16 cellular contexts compared by ENCODE assay signal in genomic region chr10:12615296-12616220, GRCh38.
DNase-seq lines count a peak whose midpoint lies in the region; ATAC-seq, FAIRE-seq and TF ChIP-seq lines count a peak whose summit lies in the region.
"Had no signal": no experiment of that assay in that cellular context is flagged by ENCODE, and none has a peak within 500 bp of the region (broad histone marks: within the 10 kb centered on the region; RNA-seq: fewer than 3 reads in every experiment).

No MANE protein-coding gene starts in this region.

- FAIRE-seq in GM12878 (lab: Jason Lieb, UNC), result no peak
- peak; percentile 96 for FAIRE-seq in urothelium cell line (lab: Jason Lieb, UNC)
- FAIRE-seq: A549 had no signal

- H3K27ac ChIP-seq in HEK293 (ENCODE audit: extremely low read depth, low read depth, low read length) (no peak overlapping the region), GM12878 (ENCODE audit: control insufficient read depth, insufficient read depth) (no peak overlapping the region), iPS DF 6.9 (ENCODE audit: low read length) (peak overlapping the region; percentile 31), hepatocyte (no peak overlapping the region)
- H3K27ac ChIP-seq: A549, C4-2B, KMS-11 had no signal

- H3K9me3 ChIP-seq in HEK293 (ENCODE audit: control insufficient read depth, insufficient read depth, low read depth, low read length) (no peaks in the 10 kb centered on the region), GM12878 (replicated peaks; ENCODE audit: control insufficient read depth, insufficient read depth, low read length) (no peaks in the 10 kb centered on the region; the same call in 2 of the 3 replicates), iPS DF 6.9 (ENCODE audit: control insufficient read depth, insufficient read depth, low read length) (no peaks in the 10 kb centered on the region), hepatocyte (ENCODE audit: low read depth) (no peaks in the 10 kb centered on the region)
- H3K9me3 ChIP-seq: A549, BE2C, HAP-1 had no signal

- intact Hi-C loops in GM12878 (cut with micrococcal nuclease; ENCODE audit: unreplicated experiment), result no loop called here

- BruUV-seq in GM12878 (replicated peaks; lab: Mats Ljungman, UMichigan), result TSS peak; percentile 18

- in situ Hi-C loops in GM12878 (cut with MboI), result no loop called here

- no peak for TF ChIP-seq POLR2A in GM12878 (IDR thresholded peaks at IDR 0.05; ENCODE audit: low read depth, low read length)

- H3K9ac ChIP-seq in GM12878 (ENCODE audit: control insufficient read depth, insufficient read depth, low read length), result no peak overlapping the region
- H3K9ac ChIP-seq: KMS-11 had no signal

- WGBS in GM12878 (ENCODE audit: insufficient coverage, insufficient replicate concordance, low lambda C conversion rate, missing lambda C conversion rate), result 91% methylated on average over 17 of the region's 17 CpGs
- over 99% methylated on average over 15 of the region's 17 CpGs for WGBS in iPS DF 6.9 (ENCODE audit: insufficient coverage, insufficient read length)
- 97% methylated on average over 17 of the region's 17 CpGs for WGBS in hepatocyte (ENCODE audit: low lambda C conversion rate, missing lambda C conversion rate)

- H3K4me2 ChIP-seq in GM12878 (ENCODE audit: control insufficient read depth, insufficient read depth), result no peak overlapping the region
- no peak overlapping the region for H3K4me2 ChIP-seq in hepatocyte
- H3K4me2 ChIP-seq: A549, KMS-11 had no signal

- no peaks in the 10 kb centered on the region for H3K4me1 ChIP-seq in HEK293 (ENCODE audit: control insufficient read depth, insufficient read depth, low read length)
- H3K4me1 ChIP-seq in GM12878 (ENCODE audit: control insufficient read depth, insufficient read depth, low read length), result peaks cover 3% of the 10 kb centered on the region; the same call in 1 of the 2 replicates
- H3K4me1 ChIP-seq in iPS DF 6.9 (ENCODE audit: control insufficient read depth, insufficient read depth, low read length), result no peaks in the 10 kb centered on the region
- H3K4me1 ChIP-seq in hepatocyte (ENCODE audit: insufficient read depth), result peaks cover 5% of the 10 kb centered on the region
- H3K4me1 ChIP-seq: HAP-1 had no signal

- RAD21 ChIA-PET in GM12878 (lab: Charles Lee; ENCODE audit: unreplicated experiment), result interaction anchor here (0.6 to 2.5 kb wide), 2 partner anchors 41 to 310 kb away, joined by 5 to 7 read pairs; no protein-coding TSS in a partner anchor

- no peaks in the 10 kb centered on the region for H3K9me2 ChIP-seq in hepatocyte (replicated peaks; ENCODE audit: insufficient read depth)

- TF ChIP-seq EP300 in GM12878 (IDR thresholded peaks at IDR 0.05; ENCODE audit: borderline replicate concordance in 1 of 2, control insufficient read depth in 1 of 2, low read depth in 2 of 2, low read length in 2 of 2), result no peak

- H2AFZ ChIP-seq in GM12878 (ENCODE audit: control insufficient read depth, low read depth, low read length), result no peak overlapping the region
- H2AFZ ChIP-seq in hepatocyte, result no peak overlapping the region

- H3K27me3 ChIP-seq in GM12878 (replicated peaks in 1 of 2; ENCODE audit: control insufficient read depth in 2 of 2, insufficient read depth in 2 of 2, low read length in 1 of 2) (no peaks in the 10 kb centered on the region), iPS DF 6.9 (ENCODE audit: control insufficient read depth, insufficient read depth, low read length) (peaks cover 2% of the 10 kb centered on the region; the same call in 1 of the 2 replicates), hepatocyte (no peaks in the 10 kb centered on the region)
- H3K27me3 ChIP-seq: BE2C had no signal

- H3K4me3 ChIP-seq in HEK293 (ENCODE audit: low read depth, low read length) (no peak overlapping the region), GM12878 (no peak overlapping the region), iPS DF 6.9 (ENCODE audit: low read length) (no peak overlapping the region), hepatocyte (no peak overlapping the region)
- H3K4me3 ChIP-seq: A549, HAP-1 had no signal

- POLR2A ChIA-PET in HEK293 (lab: Yijun Ruan, JAX) (no interaction called here), GM12878 (lab: Charles Lee) (no interaction called here)

- H4K20me1 ChIP-seq in GM12878 (ENCODE audit: control insufficient read depth, insufficient read depth), result no peaks in the 10 kb centered on the region
- H4K20me1 ChIP-seq in hepatocyte (ENCODE audit: insufficient read depth, poor library complexity, severe bottlenecking), result no peaks in the 10 kb centered on the region

- H3K79me2 ChIP-seq in GM12878 (ENCODE audit: control insufficient read depth, insufficient read depth, low read length) (no peaks in the 10 kb centered on the region; the same call in 1 of the 2 replicates), hepatocyte (no peaks in the 10 kb centered on the region)

- ATAC-seq in GM12878, result no peak
- ATAC-seq: A549 had no signal

- TF ChIP-seq RAD21 in GM12878 (IDR thresholded peaks at IDR 0.05; ENCODE audit: insufficient read depth, low read depth, low read length), result no peak

- CTCF ChIA-PET in HEK293 (lab: Yijun Ruan, JAX) (interaction anchor here (0.6 kb wide), 1 partner anchor 211 kb away, joined by 4 read pairs; no protein-coding TSS in a partner anchor), GM12878 (lab: Yijun Ruan, JAX) (interaction anchor here (1.0 kb wide), 1 partner anchor 41 kb away, joined by 3 read pairs; no protein-coding TSS in a partner anchor)

- DNase-seq in GM12878 (ENCODE audit: low read depth, low spot score) (no peak), iPS DF 6.9 (ENCODE audit: low read depth, low spot score) (no peak), urothelium cell line (ENCODE audit: low spot score) (no peak), hepatocyte (ENCODE audit: low spot score) (no peak), NOMO-1 treated with DMSO at 0.1 percent for 48 hours (lab: John Stamatoyannopoulos, UW; ENCODE audit: unreplicated experiment) (no peak), NCI-H187 treated with DMSO at 0.1 percent for 48 hours (lab: John Stamatoyannopoulos, UW) (no peak)
- DNase-seq: BE2C; CD4-positive, alpha-beta memory T cell; DND-41; GF-D8; GOT3 had no signal

- TF ChIP-seq CTCF in HEK293 (tag by site-specific recombination; IDR thresholded peaks at IDR 0.05), result no peak
- TF ChIP-seq CTCF in GM12878 (IDR thresholded peaks at IDR 0.05 in 2 of 3, conservative IDR thresholded peaks at IDR 0.05 in 1 of 3; ENCODE audit: control insufficient read depth in 2 of 3, extremely low read depth in 1 of 3, insufficient read depth in 1 of 3, low read depth in 3 of 3, low read length in 3 of 3), result no peak
- no peak for TF ChIP-seq CTCF in hepatocyte (IDR thresholded peaks at IDR 0.05; ENCODE audit: poor library complexity)

- no peaks in the 10 kb centered on the region for H3K36me3 ChIP-seq in HEK293 (ENCODE audit: control insufficient read depth in 2 of 2, insufficient read depth in 1 of 2, low read length in 2 of 2)
- no peaks in the 10 kb centered on the region for H3K36me3 ChIP-seq in GM12878 (ENCODE audit: control insufficient read depth in 2 of 2, insufficient read depth in 2 of 2, low read length in 1 of 2)
- no peaks in the 10 kb centered on the region for H3K36me3 ChIP-seq in iPS DF 6.9 (ENCODE audit: control insufficient read depth, insufficient read depth, low read length)
- no peaks in the 10 kb centered on the region for H3K36me3 ChIP-seq in hepatocyte (replicated peaks; ENCODE audit: insufficient read depth, low read depth)
- H3K36me3 ChIP-seq: BE2C, HAP-1 had no signal

- SMC1A ChIA-PET in GM12878 (lab: Charles Lee; ENCODE audit: uncharacterized antibody, unreplicated experiment), result interaction anchor here (1.0 to 1.4 kb wide), 2 partner anchors 257 to 351 kb away, joined by 3 to 4 read pairs; no protein-coding TSS in a partner anchor

TF ChIP-seq in HEK293, 187 proteins besides CTCF, POLR2A, EP300 and RAD21 (continues in another document):
- TF ChIP-seq ZNF18 (tag by site-specific recombination; IDR thresholded peaks at IDR 0.05), result peak; percentile 90

TF ChIP-seq in GM12878, 131 proteins besides CTCF, POLR2A, EP300 and RAD21:
- TF ChIP-seq ESRRA (IDR thresholded peaks at IDR 0.05; ENCODE audit: low read length), result no peak
- TF ChIP-seq HDGF (IDR thresholded peaks at IDR 0.05), result peak; percentile 94
- TF ChIP-seq EGR1 (IDR thresholded peaks at IDR 0.05; ENCODE audit: borderline replicate concordance in 1 of 2, low read depth in 2 of 2, low read length in 2 of 2), result no peak
- 0 out of 2 replicates have a peak, but pooled peaks have one; percentile 43 for TF ChIP-seq LARP7 (IDR thresholded peaks at IDR 0.05)
- no peak for TF ChIP-seq ATF2 (IDR thresholded peaks at IDR 0.05; ENCODE audit: low read length)
- 0 out of 2 replicates have a peak, but pooled peaks have one; percentile 22 for TF ChIP-seq NBN (IDR thresholded peaks at IDR 0.05)
- no peak for TF ChIP-seq ZNF622 (IDR thresholded peaks at IDR 0.05)
- TF ChIP-seq MEF2A (IDR thresholded peaks at IDR 0.05; ENCODE audit: insufficient read depth, low read depth, low read length), result no peak
- TF ChIP-seq USF1 (IDR thresholded peaks at IDR 0.05; ENCODE audit: borderline replicate concordance, extremely low read length, insufficient read depth, low read depth, low read length), result no peak
